Comparison of ENCODE assay signal across 8 cellular contexts in the genomic region with DNA sequence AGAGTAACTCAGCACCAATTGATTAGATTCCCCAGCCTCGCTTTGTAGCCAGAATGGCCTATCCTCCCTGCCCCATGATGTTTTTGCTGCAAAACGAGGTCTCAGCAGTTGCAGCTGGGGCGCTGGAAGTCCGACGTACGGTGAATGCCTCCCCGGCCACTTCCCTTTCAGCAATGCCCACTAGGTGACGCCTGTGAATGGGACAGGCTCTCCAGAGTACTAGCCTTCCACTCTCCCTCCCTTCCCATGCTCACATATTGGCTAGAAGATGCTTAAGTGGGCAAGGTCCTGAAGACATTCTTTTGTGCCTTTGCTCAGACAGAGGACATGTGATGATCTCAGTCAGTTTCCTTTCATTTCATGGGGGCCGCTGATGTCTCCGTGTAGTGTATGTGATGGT. TPM values are rescaled to one million over a fixed set of nuclear protein-coding genes. Genes with fewer than 3 reads are reported as not detected.
DNase-seq lines count a peak whose midpoint lies in the region; ATAC-seq, FAIRE-seq and TF ChIP-seq lines count a peak whose summit lies in the region.

No MANE protein-coding gene starts in this region.

- H3K9ac ChIP-seq in astrocyte (ENCODE audit: low read length) = no peak overlapping the region

- no peaks in the 10 kb centered on the region for H4K20me1 ChIP-seq in astrocyte (ENCODE audit: insufficient read depth, low read length)

- CTCF ChIA-PET in AG04450 (lab: Charles Lee) = interaction anchor here (0.6 kb wide), 1 partner anchor 986 kb away, joined by 3 read pairs; no protein-coding TSS in a partner anchor
- CTCF ChIA-PET in HEK293T (lab: Yijun Ruan, JAX) = no interaction called here

- DNase-seq in AG04450 (ENCODE audit: low read depth, low spot score) = no peak
- peak; percentile 34 for DNase-seq in HEK293T (ENCODE audit: extremely low spot score)
- DNase-seq in astrocyte (ENCODE audit: low read depth) = no peak
- DNase-seq in left lung = peak; percentile 41 to 50
- no peak for DNase-seq in effector memory CD4-positive, alpha-beta T cell
- no peak for DNase-seq in activated T-cell treated with anti-CD3 and anti-CD28 coated beads, Interleukin-2, amount 50 U/mL, for 24 hours

- no peaks in the 10 kb centered on the region for H3K36me3 ChIP-seq in astrocyte (ENCODE audit: insufficient read depth, low read length)
- no peaks in the 10 kb centered on the region for H3K36me3 ChIP-seq in left lung
- H3K36me3 ChIP-seq in effector memory CD4-positive, alpha-beta T cell (ENCODE audit: control insufficient read depth, insufficient read depth, low read length) = no peaks in the 10 kb centered on the region

- peaks cover 10% of the 10 kb centered on the region for H3K27me3 Mint-ChIP-seq in astrocyte (ENCODE audit: low read depth, unreplicated experiment)
- peaks cover 51% of the 10 kb centered on the region for H3K27me3 Mint-ChIP-seq in activated T-cell treated with anti-CD3 and anti-CD28 coated beads, Interleukin-2, amount 50 U/mL, for 24 hours

- H3K79me2 ChIP-seq in astrocyte (ENCODE audit: insufficient read depth, low read length) = no peaks in the 10 kb centered on the region

- H3K4me3 Mint-ChIP-seq in astrocyte (ENCODE audit: unreplicated experiment) = no peak overlapping the region
- H3K4me3 Mint-ChIP-seq in activated T-cell treated with anti-CD3 and anti-CD28 coated beads, Interleukin-2, amount 50 U/mL, for 24 hours = no peak overlapping the region

- ATAC-seq in left lung (peak; percentile 95), GM21723 (IDR thresholded peaks at IDR 0.05; ENCODE audit: unreplicated experiment) (no peak), GM19328 (IDR thresholded peaks at IDR 0.05; ENCODE audit: unreplicated experiment) (no peak)

- POLR2A ChIA-PET in AG04450 (lab: Yijun Ruan, JAX) = no interaction called here
- POLR2A ChIA-PET in HEK293T (lab: Yijun Ruan, JAX) = no interaction called here

- intact Hi-C loops in left lung (cut with DNase I) = no loop called here

- TF ChIP-seq CTCF in AG04450 (IDR thresholded peaks at IDR 0.05; ENCODE audit: low read depth, low read length) (peak; percentile 79), astrocyte (IDR thresholded peaks at IDR 0.05; ENCODE audit: insufficient read depth, low read depth, low read length) (peak; percentile 21), left lung (IDR thresholded peaks at IDR 0.05) (peak; percentile 32 to 54)

- no peak overlapping the region for H3K4me2 ChIP-seq in astrocyte (ENCODE audit: low read length)

- H3K9me3 Mint-ChIP-seq in astrocyte (ENCODE audit: unreplicated experiment) = peaks cover 2% of the 10 kb centered on the region
- H3K9me3 Mint-ChIP-seq in activated T-cell treated with anti-CD3 and anti-CD28 coated beads, Interleukin-2, amount 50 U/mL, for 24 hours = peaks cover 14% of the 10 kb centered on the region

- H2AFZ ChIP-seq in astrocyte (ENCODE audit: low read depth, low read length) = no peak overlapping the region

- H3K27ac Mint-ChIP-seq in astrocyte (ENCODE audit: unreplicated experiment) = no peak overlapping the region
- H3K27ac Mint-ChIP-seq in activated T-cell treated with anti-CD3 and anti-CD28 coated beads, Interleukin-2, amount 50 U/mL, for 24 hours = no peak overlapping the region

- H3K4me3 ChIP-seq in AG04450 (ENCODE audit: low read depth, low read length) (no peak overlapping the region), astrocyte (ENCODE audit: insufficient read depth, low read depth, low read length) (no peak overlapping the region), left lung (no peak overlapping the region)
- no peak overlapping the region for H3K4me3 ChIP-seq in effector memory CD4-positive, alpha-beta T cell (ENCODE audit: insufficient read depth, low read depth, low read length, poor library complexity, severe bottlenecking)

- H3K4me1 Mint-ChIP-seq in astrocyte (ENCODE audit: low read depth, unreplicated experiment) = peaks cover 8% of the 10 kb centered on the region
- no peaks in the 10 kb centered on the region for H3K4me1 Mint-ChIP-seq in activated T-cell treated with anti-CD3 and anti-CD28 coated beads, Interleukin-2, amount 50 U/mL, for 24 hours (ENCODE audit: low read depth)

- H3K4me1 ChIP-seq in astrocyte (ENCODE audit: insufficient read depth, low read length) (no peaks in the 10 kb centered on the region), left lung (no peaks in the 10 kb centered on the region)
- H3K4me1 ChIP-seq in effector memory CD4-positive, alpha-beta T cell (ENCODE audit: control insufficient read depth, insufficient read depth, low read length, poor library complexity, severe bottlenecking) = no peaks in the 10 kb centered on the region

- H3K27ac ChIP-seq in AG04450 (ENCODE audit: low read depth, low read length) = no peak overlapping the region
- H3K27ac ChIP-seq in astrocyte (ENCODE audit: low read depth, low read length) = no peak overlapping the region
- H3K27ac ChIP-seq in left lung = no peak overlapping the region
- H3K27ac ChIP-seq in effector memory CD4-positive, alpha-beta T cell (ENCODE audit: insufficient read depth, low read length, poor library complexity, severe bottlenecking) = no peak overlapping the region

- H3K36me3 Mint-ChIP-seq in astrocyte (ENCODE audit: low read depth, unreplicated experiment) = no peaks in the 10 kb centered on the region
- H3K36me3 Mint-ChIP-seq in activated T-cell treated with anti-CD3 and anti-CD28 coated beads, Interleukin-2, amount 50 U/mL, for 24 hours (ENCODE audit: low read depth) = no peaks in the 10 kb centered on the region

- no peaks in the 10 kb centered on the region for H3K27me3 ChIP-seq in AG04450 (ENCODE audit: control insufficient read depth, insufficient read depth, low read length)
- no peaks in the 10 kb centered on the region for H3K27me3 ChIP-seq in astrocyte (ENCODE audit: insufficient read depth, low read length)
- no peaks in the 10 kb centered on the region for H3K27me3 ChIP-seq in left lung
- no peaks in the 10 kb centered on the region for H3K27me3 ChIP-seq in effector memory CD4-positive, alpha-beta T cell (replicated peaks; ENCODE audit: control insufficient read depth, insufficient read depth, low read length, poor library complexity, severe bottlenecking)

- no peak for FAIRE-seq in astrocyte (lab: Jason Lieb, UNC)

- no peaks in the 10 kb centered on the region for H3K9me3 ChIP-seq in AG04450 (ENCODE audit: control insufficient read depth, insufficient read depth, low read length)
- H3K9me3 ChIP-seq in astrocyte (ENCODE audit: insufficient read depth, low read depth, low read length) = no peaks in the 10 kb centered on the region
- peaks cover 0 to 5% of the 10 kb centered on the region in 2 donors for H3K9me3 ChIP-seq in left lung
- no peaks in the 10 kb centered on the region for H3K9me3 ChIP-seq in effector memory CD4-positive, alpha-beta T cell (ENCODE audit: control insufficient read depth, low read length)

TF ChIP-seq in HEK293T, 16 proteins besides CTCF, POLR2A, EP300 and RAD21:
- TF ChIP-seq, protein P1, sequence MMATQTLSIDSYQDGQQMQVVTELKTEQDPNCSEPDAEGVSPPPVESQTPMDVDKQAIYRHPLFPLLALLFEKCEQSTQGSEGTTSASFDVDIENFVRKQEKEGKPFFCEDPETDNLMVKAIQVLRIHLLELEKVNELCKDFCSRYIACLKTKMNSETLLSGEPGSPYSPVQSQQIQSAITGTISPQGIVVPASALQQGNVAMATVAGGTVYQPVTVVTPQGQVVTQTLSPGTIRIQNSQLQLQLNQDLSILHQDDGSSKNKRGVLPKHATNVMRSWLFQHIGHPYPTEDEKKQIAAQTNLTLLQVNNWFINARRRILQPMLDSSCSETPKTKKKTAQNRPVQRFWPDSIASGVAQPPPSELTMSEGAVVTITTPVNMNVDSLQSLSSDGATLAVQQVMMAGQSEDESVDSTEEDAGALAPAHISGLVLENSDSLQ (IDR thresholded peaks at IDR 0.05) = no peak
- TF ChIP-seq ARNT (IDR thresholded peaks at IDR 0.05) (no peak), LEF1 (IDR thresholded peaks at IDR 0.05; ENCODE audit: borderline replicate concordance) (no peak), FOXA1 (IDR thresholded peaks at IDR 0.05) (no peak)

RNA-seq across cellular contexts. Expression of a gene that starts 50.8 kb away (rescaled TPM):
- polyA plus RNA-seq in AG04450 (2011; rRNA removed) = not detected in 2 replicates
- polyA minus RNA-seq in AG04450 (2011; rRNA and poly(A)+ RNA removed) = not detected in 2 replicates
- total RNA-seq in astrocyte (0.17 and 0.18 TPM in 2 replicates), left lung (under 1 TPM; 0.35 to 0.76 TPM)

Comparison
In these comparisons a context has a peak if more than half of its experiments do, and no peak if none do; other contexts are left out.
1. DNase-seq: peak in HEK293T (single experiment) and left lung (2 of 2); none in AG04450 (single experiment), astrocyte (single experiment), effector memory CD4-positive, alpha-beta T cell (0 of 3) and activated T-cell treated with anti-CD3 and anti-CD28 coated beads, Interleukin-2, amount 50 U/mL, for 24 hours (single experiment).
2. CTCF ChIP-seq: peak in every context shown above with its lines; median percentile 79 in AG04450; 43 in left lung; 21 in astrocyte.